Comparison of ENCODE assay signal across 1 cellular context in genomic region chr3:50610992-50611463, GRCh38.
A peak's percentile ranks its signal among the peaks of the same experiment; 100 is the strongest.
TF ChIP-seq lines count a peak whose summit lies in the region.

No MANE protein-coding gene starts in this region.

TF ChIP-seq in HepG2, 621 proteins besides CTCF, POLR2A, EP300 and RAD21:
- no peak for TF ChIP-seq REPIN1 (CRISPR knock-in tag; IDR thresholded peaks at IDR 0.05; ENCODE audit: borderline replicate concordance, low read depth)
- 0 out of 2 replicates have a peak, but pooled peaks have one; percentile 9 for TF ChIP-seq NCOA1 (CRISPR knock-in tag; IDR thresholded peaks at IDR 0.05)
- no peak for TF ChIP-seq MTA3 (CRISPR knock-in tag; IDR thresholded peaks at IDR 0.05)
- no peak for TF ChIP-seq LCORL (IDR thresholded peaks at IDR 0.05)
- 0 out of 2 replicates have a peak, but pooled peaks have one; percentile 1 for TF ChIP-seq LCORL (CRISPR knock-in tag; IDR thresholded peaks at IDR 0.05)
- TF ChIP-seq ZFP36L2 (CRISPR knock-in tag; IDR thresholded peaks at IDR 0.05) = peak; percentile 9; the same call in 1 of the 2 replicates
